In the genomic region with DNA sequence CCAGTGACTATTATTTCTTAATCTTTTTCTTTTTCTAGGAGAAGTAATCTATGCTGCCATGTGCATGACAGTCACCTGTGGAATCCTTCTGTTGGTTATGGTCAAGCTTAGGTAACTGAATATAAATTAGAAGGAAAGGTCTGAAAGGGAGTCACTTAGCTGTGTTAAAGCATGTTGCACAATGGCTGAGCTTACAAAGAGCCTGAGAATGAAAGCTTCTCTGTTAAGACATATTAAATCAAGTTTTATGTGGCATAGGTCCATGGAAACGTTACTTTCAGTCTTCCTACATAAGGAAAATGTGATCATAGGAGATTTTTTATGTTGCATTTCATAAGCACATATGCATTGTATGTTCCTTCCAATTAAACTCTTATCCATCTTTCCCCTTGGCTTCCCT, we compare ENCODE assay signal across 21 cellular contexts.
DNase-seq lines count a peak whose midpoint lies in the region; ATAC-seq, FAIRE-seq and TF ChIP-seq lines count a peak whose summit lies in the region.
"Had no signal": no experiment of that assay in that cellular context is flagged by ENCODE, and none has a peak within 500 bp of the region (broad histone marks: within the 10 kb centered on the region; RNA-seq: fewer than 3 reads in every experiment).

No MANE protein-coding gene starts in this region.

- H3K9me3 Mint-ChIP-seq in activated T-helper 17 cell treated with anti-CD3 and anti-CD28 coated beads, Interleukin-2, amount 50 U/mL, for 72 hours = peaks cover 8% of the 10 kb centered on the region
- H3K9me3 Mint-ChIP-seq: HFFc6 had no signal

- no peak overlapping the region for H4K5ac ChIP-seq in IMR-90 (ENCODE audit: low read depth, low read length)

- no peak overlapping the region for H4K91ac ChIP-seq in IMR-90 (ENCODE audit: insufficient read depth, low read depth, low read length)

- CTCF ChIA-PET in IMR-90 (lab: Yijun Ruan, JAX) = interaction anchor here (1.6 kb wide), 1 partner anchor 10 kb away, joined by 4 read pairs; no protein-coding TSS in a partner anchor

- H3K23ac ChIP-seq in IMR-90 (ENCODE audit: low read depth, low read length) = no peak overlapping the region

- H2AFZ ChIP-seq in IMR-90 (replicated peaks; ENCODE audit: low read length, poor library complexity) = no peak overlapping the region

- intact Hi-C loops in IMR-90 (cut with micrococcal nuclease) = no loop called here

- H2BK15ac ChIP-seq in IMR-90 (ENCODE audit: low read depth, low read length) = no peak overlapping the region; the same call in 2 of the 3 replicates

- no peaks in the 10 kb centered on the region for H3K9me3 ChIP-seq in IMR-90 (ENCODE audit: control insufficient read depth, insufficient read depth, low read length)
- H3K9me3 ChIP-seq: Peyer's patch had no signal

- no peak overlapping the region for H3K56ac ChIP-seq in IMR-90 (ENCODE audit: extremely low read depth, insufficient read depth, low read length)

- 0 out of 2 replicates have a peak overlapping the region, but pooled peaks have one; percentile 48 for H2BK20ac ChIP-seq in IMR-90 (ENCODE audit: low read depth, low read length)

- H3K9ac ChIP-seq in IMR-90 (ENCODE audit: low read depth, low read length) = no peak overlapping the region

- POLR2A ChIA-PET in IMR-90 (lab: Charles Lee; ENCODE audit: unreplicated experiment) = no interaction called here

- no peak overlapping the region for H2AK9ac ChIP-seq in IMR-90 (replicated peaks; ENCODE audit: low read depth, low read length, poor library complexity)

- BruUV-seq in IMR-90 (replicated peaks; lab: Mats Ljungman, UMichigan) = no TSS peak

- no peak for TF ChIP-seq POLR2A in IMR-90 (IDR thresholded peaks at IDR 0.05; ENCODE audit: low read depth, low read length)

- DNase-seq in IMR-90 (peak; percentile 56), bronchial epithelial cell (ENCODE audit: low read depth) (peak; percentile 7), fibroblast of peridontal ligament (ENCODE audit: extremely low read depth) (peak; percentile 5), renal cortical epithelial cell (ENCODE audit: low read depth) (peak; percentile 43), dermis blood vessel endothelial cell (no peak)
- DNase-seq: CD4-positive, CD25-positive, alpha-beta regulatory T cell; DMS79; H7; HFFc6; MM.1S; NCI-H1048; NCI-H1417 treated with DMSO at 0.1 percent for 48 hours; NCI-H187 treated with DMSO at 0.1 percent for 48 hours; NCI-H345; NCI-H524; NCI-H774; NK-92 treated with Interleukin-12 subunit alpha and Interleukin-12 subunit beta, amount 100 ng/mL, for 24 hours; Peyer's patch had no signal

- H3K4me3 ChIP-seq in IMR-90 (ENCODE audit: insufficient read depth, low read depth, low read length) (no peak overlapping the region), bronchial epithelial cell (ENCODE audit: low read depth, low read length) (no peak overlapping the region)
- H3K4me3 ChIP-seq: K562, Peyer's patch had no signal

- H2AK5ac ChIP-seq in IMR-90 (ENCODE audit: low read depth, low read length) = no peak overlapping the region

- no peak overlapping the region for H3K18ac ChIP-seq in IMR-90 (ENCODE audit: low read depth, low read length)

- no peak overlapping the region for H3K4me3 Mint-ChIP-seq in activated T-helper 17 cell treated with anti-CD3 and anti-CD28 coated beads, Interleukin-2, amount 50 U/mL, for 72 hours
- H3K4me3 Mint-ChIP-seq: CD4-positive, CD25-positive, alpha-beta regulatory T cell; HFFc6 had no signal

- H3K36me3 ChIP-seq in IMR-90 (ENCODE audit: control insufficient read depth, insufficient read depth, low read length) (no peaks in the 10 kb centered on the region), bronchial epithelial cell (ENCODE audit: control insufficient read depth, insufficient read depth, low read length) (no peaks in the 10 kb centered on the region)
- H3K36me3 ChIP-seq: Peyer's patch had no signal

- peaks cover 6% of the 10 kb centered on the region for H3K4me1 ChIP-seq in IMR-90 (ENCODE audit: control insufficient read depth, insufficient read depth, low read length)
- H3K4me1 ChIP-seq: Peyer's patch had no signal

- no peak overlapping the region for H2BK5ac ChIP-seq in IMR-90 (ENCODE audit: low read depth, low read length, poor library complexity, severe bottlenecking)

- ATAC-seq in IMR-90 (ENCODE audit: low read depth) (peak; percentile 26; the same call in 1 of the 2 replicates), GM19395 (IDR thresholded peaks at IDR 0.05; ENCODE audit: unreplicated experiment) (no peak)
- ATAC-seq in activated T-helper 17 cell treated with anti-CD3 and anti-CD28 coated beads, Interleukin-2, amount 50 U/mL, for 72 hours (replicated peaks) = no peak
- ATAC-seq: K562 had no signal

- H3K27me3 ChIP-seq in IMR-90 (ENCODE audit: control insufficient read depth, insufficient read depth, low read length) = no peaks in the 10 kb centered on the region
- H3K27me3 ChIP-seq in bronchial epithelial cell (ENCODE audit: control insufficient read depth, insufficient read depth, low read length) = no peaks in the 10 kb centered on the region
- H3K27me3 ChIP-seq: Peyer's patch had no signal

- H3K27ac ChIP-seq in IMR-90 (ENCODE audit: insufficient read depth, low read length) = no peak overlapping the region
- H3K27ac ChIP-seq: Peyer's patch had no signal

- H3K36me3 Mint-ChIP-seq in activated T-helper 17 cell treated with anti-CD3 and anti-CD28 coated beads, Interleukin-2, amount 50 U/mL, for 72 hours (ENCODE audit: low read depth) = no peaks in the 10 kb centered on the region
- H3K36me3 Mint-ChIP-seq: CD4-positive, CD25-positive, alpha-beta regulatory T cell had no signal

- H3K4me1 Mint-ChIP-seq in activated T-helper 17 cell treated with anti-CD3 and anti-CD28 coated beads, Interleukin-2, amount 50 U/mL, for 72 hours = no peaks in the 10 kb centered on the region
- H3K4me1 Mint-ChIP-seq: CD4-positive, CD25-positive, alpha-beta regulatory T cell had no signal

- TF ChIP-seq CTCF in IMR-90 (conservative IDR thresholded peaks at IDR 0.05; ENCODE audit: low read depth, low read length) = no peak
- TF ChIP-seq CTCF in bronchial epithelial cell (IDR thresholded peaks at IDR 0.05; ENCODE audit: insufficient read depth, low read length, severe bottlenecking) = no peak

- dilution Hi-C loops in IMR-90 (cut with HindIII; ENCODE audit: low sequenced_read_pairs, unreplicated experiment) = no loop called here

- no CpG with 5 or more reads among the region's 1 CpG for WGBS in IMR-90 (ENCODE audit: extremely low coverage in 2 of 2, insufficient read length in 1 of 2), 2 experiments

- H3K27ac Mint-ChIP-seq in activated T-helper 17 cell treated with anti-CD3 and anti-CD28 coated beads, Interleukin-2, amount 50 U/mL, for 72 hours = no peak overlapping the region
- H3K27ac Mint-ChIP-seq: CD4-positive, CD25-positive, alpha-beta regulatory T cell; HFFc6 had no signal

- no peak overlapping the region for H3K4me2 ChIP-seq in IMR-90 (ENCODE audit: low read depth, low read length)

- no peaks in the 10 kb centered on the region; the same call in 1 of the 2 replicates for H3K9me1 ChIP-seq in IMR-90 (ENCODE audit: insufficient read depth, low read length)

- TF ChIP-seq RAD21 in IMR-90 (IDR thresholded peaks at IDR 0.05; ENCODE audit: low read length) = no peak

- H4K20me1 ChIP-seq in IMR-90 (ENCODE audit: insufficient read depth, low read length) = no peaks in the 10 kb centered on the region

- H3K14ac ChIP-seq in IMR-90 (replicated peaks; ENCODE audit: low read depth, low read length) = no peak overlapping the region

- no peaks in the 10 kb centered on the region for H3K79me1 ChIP-seq in IMR-90 (ENCODE audit: low read depth in 1 of 2, low read length in 2 of 2)

- in situ Hi-C loops in IMR-90 (cut with MboI; ENCODE audit: low sequenced_read_pairs) = no loop called here

- H2BK120ac ChIP-seq in IMR-90 (ENCODE audit: low read depth, low read length) = no peak overlapping the region

- no peaks in the 10 kb centered on the region for H3K27me3 Mint-ChIP-seq in activated T-helper 17 cell treated with anti-CD3 and anti-CD28 coated beads, Interleukin-2, amount 50 U/mL, for 72 hours
- H3K27me3 Mint-ChIP-seq: CD4-positive, CD25-positive, alpha-beta regulatory T cell had no signal

- FAIRE-seq in bronchial epithelial cell (lab: Jason Lieb, UNC) = no peak
- FAIRE-seq: K562 had no signal

- H3K4ac ChIP-seq in IMR-90 (ENCODE audit: low read depth, low read length) = no peak overlapping the region

- no peak overlapping the region for H4K8ac ChIP-seq in IMR-90 (ENCODE audit: low read depth in 2 of 2, low read length in 2 of 2)

TF ChIP-seq in IMR-90, 13 proteins besides CTCF, POLR2A, EP300 and RAD21:
- TF ChIP-seq CEBPB (IDR thresholded peaks at IDR 0.05; ENCODE audit: low read depth, low read length) (peak; percentile 86), BHLHE40 (IDR thresholded peaks at IDR 0.05; ENCODE audit: low read depth, low read length) (no peak)
